In genomic region chr11:120587299-120587698, GRCh38 we compare ENCODE assay signal across 2 cellular contexts.
TF ChIP-seq lines count a peak whose summit lies in the region.

No MANE protein-coding gene starts in this region.

TF ChIP-seq in H1, 55 proteins besides CTCF, POLR2A, EP300 and RAD21 (continued from another document):
- TF ChIP-seq, protein P1, sequence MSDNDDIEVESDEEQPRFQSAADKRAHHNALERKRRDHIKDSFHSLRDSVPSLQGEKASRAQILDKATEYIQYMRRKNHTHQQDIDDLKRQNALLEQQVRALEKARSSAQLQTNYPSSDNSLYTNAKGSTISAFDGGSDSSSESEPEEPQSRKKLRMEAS (IDR thresholded peaks at IDR 0.05), result no peak
- TF ChIP-seq TEAD4 (IDR thresholded peaks at IDR 0.05; ENCODE audit: low read depth, low read length) (no peak), YY1 (IDR thresholded peaks at IDR 0.05; ENCODE audit: low read depth, low read length) (no peak), SAP30 (IDR thresholded peaks at IDR 0.05; ENCODE audit: insufficient read depth, insufficient replicate concordance, low read length) (no peak), BCL11A (IDR thresholded peaks at IDR 0.05; ENCODE audit: low read depth in 2 of 2, low read length in 2 of 2) (no peak), SIRT6 (IDR thresholded peaks at IDR 0.05; ENCODE audit: low read length) (no peak), ASH2L (IDR thresholded peaks at IDR 0.05; ENCODE audit: low read length) (no peak), JUN (IDR thresholded peaks at IDR 0.05; ENCODE audit: low read depth, low read length) (no peak), RFX5 (IDR thresholded peaks at IDR 0.05; ENCODE audit: borderline replicate concordance, low read depth, low read length) (no peak), ZNF274 (IDR thresholded peaks at IDR 0.05; ENCODE audit: borderline replicate concordance, extremely low read depth, low read length) (no peak), CTBP2 (IDR thresholded peaks at IDR 0.05; ENCODE audit: borderline replicate concordance, insufficient read depth, insufficient read length, low read length) (no peak), KDM1A (IDR thresholded peaks at IDR 0.05; ENCODE audit: borderline replicate concordance, low read length) (no peak), FOSL1 (IDR thresholded peaks at IDR 0.05; ENCODE audit: insufficient read depth, low read depth, low read length) (no peak), CREB1 (IDR thresholded peaks at IDR 0.05) (no peak), SIN3A (conservative IDR thresholded peaks at IDR 0.05 in 1 of 2, IDR thresholded peaks at IDR 0.05 in 1 of 2; ENCODE audit: low read depth in 1 of 2, low read length in 2 of 2) (no peak)

TF ChIP-seq in neural cell, 6 proteins besides CTCF, POLR2A, EP300 and RAD21 (continued from another document):
- TF ChIP-seq REST (IDR thresholded peaks at IDR 0.05; ENCODE audit: borderline replicate concordance), result peak; percentile 8
TF ChIP-seq in neural cell: peak in this region for 3.
